Comparison of ENCODE assay signal across 1 cellular context in the genomic region with DNA sequence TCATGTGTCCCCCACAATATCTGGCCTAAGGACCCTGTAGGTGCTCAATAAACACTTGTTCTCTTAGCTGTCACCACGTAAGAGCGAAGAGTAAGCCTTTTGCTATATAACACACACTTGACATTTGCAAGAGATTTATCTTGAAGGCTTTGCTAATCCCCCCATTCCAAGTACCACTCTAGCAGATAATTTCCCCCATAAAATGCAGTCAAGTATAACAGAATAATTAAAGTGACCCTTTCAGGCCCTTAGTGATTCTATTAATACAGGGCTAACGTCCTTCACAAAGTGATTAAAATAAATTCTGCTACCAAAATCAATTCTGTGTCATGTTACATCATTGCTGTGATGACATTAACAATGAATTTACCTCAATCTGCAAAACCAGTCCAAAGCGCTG.
TF ChIP-seq lines count a peak whose summit lies in the region.

No MANE protein-coding gene starts in this region.

TF ChIP-seq in HEK293, 187 proteins besides CTCF, POLR2A, EP300 and RAD21 (continued from another document and continues in another):
- TF ChIP-seq, protein P1, sequence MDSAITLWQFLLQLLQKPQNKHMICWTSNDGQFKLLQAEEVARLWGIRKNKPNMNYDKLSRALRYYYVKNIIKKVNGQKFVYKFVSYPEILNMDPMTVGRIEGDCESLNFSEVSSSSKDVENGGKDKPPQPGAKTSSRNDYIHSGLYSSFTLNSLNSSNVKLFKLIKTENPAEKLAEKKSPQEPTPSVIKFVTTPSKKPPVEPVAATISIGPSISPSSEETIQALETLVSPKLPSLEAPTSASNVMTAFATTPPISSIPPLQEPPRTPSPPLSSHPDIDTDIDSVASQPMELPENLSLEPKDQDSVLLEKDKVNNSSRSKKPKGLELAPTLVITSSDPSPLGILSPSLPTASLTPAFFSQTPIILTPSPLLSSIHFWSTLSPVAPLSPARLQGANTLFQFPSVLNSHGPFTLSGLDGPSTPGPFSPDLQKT (IDR thresholded peaks at IDR 0.05; ENCODE audit: borderline replicate concordance, low read depth, low read length), result no peak
- TF ChIP-seq KLF9 (tag by site-specific recombination; IDR thresholded peaks at IDR 0.05; ENCODE audit: low read depth), result no peak
- TF ChIP-seq ZNF10 (tag by site-specific recombination; IDR thresholded peaks at IDR 0.05), result no peak
- no peak for TF ChIP-seq ZSCAN30 (tag by site-specific recombination; IDR thresholded peaks at IDR 0.05)
- no peak for TF ChIP-seq ZBTB21 (tag by site-specific recombination; IDR thresholded peaks at IDR 0.05)
- no peak for TF ChIP-seq OVOL3 (tag by site-specific recombination; IDR thresholded peaks at IDR 0.05)
- TF ChIP-seq FEZF1 (tag by site-specific recombination; IDR thresholded peaks at IDR 0.05), result peak; percentile 91
- no peak for TF ChIP-seq ZXDB (tag by site-specific recombination; IDR thresholded peaks at IDR 0.05)
- 0 out of 2 replicates have a peak, but pooled peaks have one; percentile 30 for TF ChIP-seq ZBTB17 (tag by site-specific recombination; IDR thresholded peaks at IDR 0.05)
- TF ChIP-seq ZNF248 (tag by site-specific recombination; IDR thresholded peaks at IDR 0.05), result no peak
- TF ChIP-seq ZNF174 (tag by site-specific recombination; IDR thresholded peaks at IDR 0.05), result no peak
- TF ChIP-seq ZNF544 (tag by site-specific recombination; IDR thresholded peaks at IDR 0.05), result no peak
- TF ChIP-seq ZNF221 (tag by site-specific recombination; IDR thresholded peaks at IDR 0.05; ENCODE audit: borderline replicate concordance), result no peak
- TF ChIP-seq ZBTB6 (tag by site-specific recombination; IDR thresholded peaks at IDR 0.05), result no peak
- no peak for TF ChIP-seq ZNF560 (tag by site-specific recombination; IDR thresholded peaks at IDR 0.05; ENCODE audit: borderline replicate concordance)
- TF ChIP-seq MZF1 (tag by site-specific recombination; IDR thresholded peaks at IDR 0.05; ENCODE audit: borderline replicate concordance), result no peak
- no peak for TF ChIP-seq ZNF514 (tag by site-specific recombination; IDR thresholded peaks at IDR 0.05)
- 0 out of 2 replicates have a peak, but pooled peaks have one; percentile 19 for TF ChIP-seq PRDM4 (tag by site-specific recombination; IDR thresholded peaks at IDR 0.05)
- TF ChIP-seq ZNF555 (tag by site-specific recombination; conservative IDR thresholded peaks at IDR 0.05), result no peak
- TF ChIP-seq ZEB2 (tag by site-specific recombination; IDR thresholded peaks at IDR 0.05), result no peak
- no peak for TF ChIP-seq ZNF626 (tag by site-specific recombination; IDR thresholded peaks at IDR 0.05)
- no peak for TF ChIP-seq ZNF621 (tag by site-specific recombination; IDR thresholded peaks at IDR 0.05)
- TF ChIP-seq SP3 (tag by site-specific recombination; IDR thresholded peaks at IDR 0.05), result no peak
- TF ChIP-seq ATF2 (tag by site-specific recombination; IDR thresholded peaks at IDR 0.05; ENCODE audit: low read depth), result no peak
- peak; percentile 93 for TF ChIP-seq OSR2 (tag by site-specific recombination; IDR thresholded peaks at IDR 0.05)
- TF ChIP-seq ZBTB7A (tag by site-specific recombination; IDR thresholded peaks at IDR 0.05; ENCODE audit: low read depth), result no peak
- TF ChIP-seq ZFHX2 (tag by site-specific recombination; conservative IDR thresholded peaks at IDR 0.05), result no peak
- no peak for TF ChIP-seq ZNF23 (tag by site-specific recombination; IDR thresholded peaks at IDR 0.05; ENCODE audit: borderline replicate concordance)
- TF ChIP-seq, protein P2, sequence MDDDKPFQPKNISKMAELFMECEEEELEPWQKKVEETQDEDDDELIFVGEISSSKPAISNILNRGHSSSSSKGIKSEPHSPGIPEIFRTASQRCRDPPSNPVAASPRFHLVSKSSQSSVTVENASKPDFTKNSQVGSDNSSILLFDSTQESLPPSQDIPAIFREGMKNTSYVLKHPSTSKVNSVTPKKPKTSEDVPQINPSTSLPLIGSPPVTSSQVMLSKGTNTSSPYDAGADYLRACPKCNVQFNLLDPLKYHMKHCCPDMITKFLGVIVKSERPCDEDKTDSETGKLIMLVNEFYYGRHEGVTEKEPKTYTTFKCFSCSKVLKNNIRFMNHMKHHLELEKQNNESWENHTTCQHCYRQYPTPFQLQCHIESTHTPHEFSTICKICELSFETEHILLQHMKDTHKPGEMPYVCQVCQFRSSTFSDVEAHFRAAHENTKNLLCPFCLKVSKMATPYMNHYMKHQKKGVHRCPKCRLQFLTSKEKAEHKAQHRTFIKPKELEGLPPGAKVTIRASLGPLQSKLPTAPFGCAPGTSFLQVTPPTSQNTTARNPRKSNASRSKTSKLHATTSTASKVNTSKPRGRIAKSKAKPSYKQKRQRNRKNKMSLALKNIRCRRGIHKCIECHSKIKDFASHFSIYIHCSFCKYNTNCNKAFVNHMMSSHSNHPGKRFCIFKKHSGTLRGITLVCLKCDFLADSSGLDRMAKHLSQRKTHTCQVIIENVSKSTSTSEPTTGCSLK (tag by site-specific recombination; IDR thresholded peaks at IDR 0.05), result no peak
- no peak for TF ChIP-seq ZNF184 (tag by site-specific recombination; IDR thresholded peaks at IDR 0.05)
- TF ChIP-seq, protein P3, sequence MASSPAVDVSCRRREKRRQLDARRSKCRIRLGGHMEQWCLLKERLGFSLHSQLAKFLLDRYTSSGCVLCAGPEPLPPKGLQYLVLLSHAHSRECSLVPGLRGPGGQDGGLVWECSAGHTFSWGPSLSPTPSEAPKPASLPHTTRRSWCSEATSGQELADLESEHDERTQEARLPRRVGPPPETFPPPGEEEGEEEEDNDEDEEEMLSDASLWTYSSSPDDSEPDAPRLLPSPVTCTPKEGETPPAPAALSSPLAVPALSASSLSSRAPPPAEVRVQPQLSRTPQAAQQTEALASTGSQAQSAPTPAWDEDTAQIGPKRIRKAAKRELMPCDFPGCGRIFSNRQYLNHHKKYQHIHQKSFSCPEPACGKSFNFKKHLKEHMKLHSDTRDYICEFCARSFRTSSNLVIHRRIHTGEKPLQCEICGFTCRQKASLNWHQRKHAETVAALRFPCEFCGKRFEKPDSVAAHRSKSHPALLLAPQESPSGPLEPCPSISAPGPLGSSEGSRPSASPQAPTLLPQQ (tag by site-specific recombination; IDR thresholded peaks at IDR 0.05), result no peak
- TF ChIP-seq ZNF214 (tag by site-specific recombination; IDR thresholded peaks at IDR 0.05; ENCODE audit: borderline replicate concordance), result no peak
- no peak for TF ChIP-seq ZNF341 (tag by site-specific recombination; IDR thresholded peaks at IDR 0.05; ENCODE audit: low read depth)
- TF ChIP-seq ZNF48 (tag by site-specific recombination; IDR thresholded peaks at IDR 0.05), result no peak
- TF ChIP-seq KLF16 (tag by site-specific recombination; IDR thresholded peaks at IDR 0.05), result peak; percentile 67; the same call in 1 of the 2 replicates
- no peak for TF ChIP-seq ZNF391 (tag by site-specific recombination; IDR thresholded peaks at IDR 0.05; ENCODE audit: borderline replicate concordance, low read depth)
- 0 out of 2 replicates have a peak, but pooled peaks have one; percentile 17 for TF ChIP-seq ZSCAN16 (tag by site-specific recombination; IDR thresholded peaks at IDR 0.05)
- TF ChIP-seq, protein P4, sequence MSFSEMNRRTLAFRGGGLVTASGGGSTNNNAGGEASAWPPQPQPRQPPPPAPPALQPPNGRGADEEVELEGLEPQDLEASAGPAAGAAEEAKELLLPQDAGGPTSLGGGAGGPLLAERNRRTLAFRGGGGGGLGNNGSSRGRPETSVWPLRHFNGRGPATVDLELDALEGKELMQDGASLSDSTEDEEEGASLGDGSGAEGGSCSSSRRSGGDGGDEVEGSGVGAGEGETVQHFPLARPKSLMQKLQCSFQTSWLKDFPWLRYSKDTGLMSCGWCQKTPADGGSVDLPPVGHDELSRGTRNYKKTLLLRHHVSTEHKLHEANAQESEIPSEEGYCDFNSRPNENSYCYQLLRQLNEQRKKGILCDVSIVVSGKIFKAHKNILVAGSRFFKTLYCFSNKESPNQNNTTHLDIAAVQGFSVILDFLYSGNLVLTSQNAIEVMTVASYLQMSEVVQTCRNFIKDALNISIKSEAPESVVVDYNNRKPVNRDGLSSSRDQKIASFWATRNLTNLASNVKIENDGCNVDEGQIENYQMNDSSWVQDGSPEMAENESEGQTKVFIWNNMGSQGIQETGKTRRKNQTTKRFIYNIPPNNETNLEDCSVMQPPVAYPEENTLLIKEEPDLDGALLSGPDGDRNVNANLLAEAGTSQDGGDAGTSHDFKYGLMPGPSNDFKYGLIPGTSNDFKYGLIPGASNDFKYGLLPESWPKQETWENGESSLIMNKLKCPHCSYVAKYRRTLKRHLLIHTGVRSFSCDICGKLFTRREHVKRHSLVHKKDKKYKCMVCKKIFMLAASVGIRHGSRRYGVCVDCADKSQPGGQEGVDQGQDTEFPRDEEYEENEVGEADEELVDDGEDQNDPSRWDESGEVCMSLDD (tag by site-specific recombination; IDR thresholded peaks at IDR 0.05), result no peak
- TF ChIP-seq, protein P5, sequence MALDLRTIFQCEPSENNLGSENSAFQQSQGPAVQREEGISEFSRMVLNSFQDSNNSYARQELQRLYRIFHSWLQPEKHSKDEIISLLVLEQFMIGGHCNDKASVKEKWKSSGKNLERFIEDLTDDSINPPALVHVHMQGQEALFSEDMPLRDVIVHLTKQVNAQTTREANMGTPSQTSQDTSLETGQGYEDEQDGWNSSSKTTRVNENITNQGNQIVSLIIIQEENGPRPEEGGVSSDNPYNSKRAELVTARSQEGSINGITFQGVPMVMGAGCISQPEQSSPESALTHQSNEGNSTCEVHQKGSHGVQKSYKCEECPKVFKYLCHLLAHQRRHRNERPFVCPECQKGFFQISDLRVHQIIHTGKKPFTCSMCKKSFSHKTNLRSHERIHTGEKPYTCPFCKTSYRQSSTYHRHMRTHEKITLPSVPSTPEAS (tag by site-specific recombination; IDR thresholded peaks at IDR 0.05), result no peak
- TF ChIP-seq ZFP37 (tag by site-specific recombination; IDR thresholded peaks at IDR 0.05), result no peak
- TF ChIP-seq YY1 (tag by site-specific recombination; IDR thresholded peaks at IDR 0.05), result no peak
- TF ChIP-seq ZNF600 (tag by site-specific recombination; IDR thresholded peaks at IDR 0.05), result no peak
- TF ChIP-seq ZNF169 (tag by site-specific recombination; IDR thresholded peaks at IDR 0.05), result no peak
- peak; percentile 79 for TF ChIP-seq TCF7L2 (IDR thresholded peaks at IDR 0.05; ENCODE audit: borderline replicate concordance, low read depth, low read length)
- TF ChIP-seq ZNF501 (tag by site-specific recombination; IDR thresholded peaks at IDR 0.05), result no peak
- no peak for TF ChIP-seq ZNF302 (tag by site-specific recombination; IDR thresholded peaks at IDR 0.05; ENCODE audit: low read depth)
- TF ChIP-seq, protein P6, sequence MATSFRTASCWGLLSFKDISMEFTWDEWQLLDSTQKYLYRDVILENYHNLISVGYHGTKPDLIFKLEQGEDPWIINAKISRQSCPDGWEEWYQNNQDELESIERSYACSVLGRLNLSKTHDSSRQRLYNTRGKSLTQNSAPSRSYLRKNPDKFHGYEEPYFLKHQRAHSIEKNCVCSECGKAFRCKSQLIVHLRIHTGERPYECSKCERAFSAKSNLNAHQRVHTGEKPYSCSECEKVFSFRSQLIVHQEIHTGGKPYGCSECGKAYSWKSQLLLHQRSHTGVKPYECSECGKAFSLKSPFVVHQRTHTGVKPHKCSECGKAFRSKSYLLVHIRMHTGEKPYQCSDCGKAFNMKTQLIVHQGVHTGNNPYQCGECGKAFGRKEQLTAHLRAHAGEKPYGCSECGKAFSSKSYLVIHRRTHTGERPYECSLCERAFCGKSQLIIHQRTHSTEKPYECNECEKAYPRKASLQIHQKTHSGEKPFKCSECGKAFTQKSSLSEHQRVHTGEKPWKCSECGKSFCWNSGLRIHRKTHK (tag by site-specific recombination; IDR thresholded peaks at IDR 0.05), result no peak
- TF ChIP-seq KLF8 (tag by site-specific recombination; IDR thresholded peaks at IDR 0.05), result no peak
- no peak for TF ChIP-seq ZNF426 (tag by site-specific recombination; IDR thresholded peaks at IDR 0.05)
- TF ChIP-seq, protein P7, sequence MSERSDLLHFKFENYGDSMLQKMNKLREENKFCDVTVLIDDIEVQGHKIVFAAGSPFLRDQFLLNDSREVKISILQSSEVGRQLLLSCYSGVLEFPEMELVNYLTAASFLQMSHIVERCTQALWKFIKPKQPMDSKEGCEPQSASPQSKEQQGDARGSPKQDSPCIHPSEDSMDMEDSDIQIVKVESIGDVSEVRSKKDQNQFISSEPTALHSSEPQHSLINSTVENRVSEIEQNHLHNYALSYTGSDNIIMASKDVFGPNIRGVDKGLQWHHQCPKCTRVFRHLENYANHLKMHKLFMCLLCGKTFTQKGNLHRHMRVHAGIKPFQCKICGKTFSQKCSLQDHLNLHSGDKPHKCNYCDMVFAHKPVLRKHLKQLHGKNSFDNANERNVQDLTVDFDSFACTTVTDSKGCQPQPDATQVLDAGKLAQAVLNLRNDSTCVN (tag by site-specific recombination; optimal IDR thresholded peaks at IDR 0.05), result no peak
- TF ChIP-seq ZNF114 (tag by site-specific recombination; IDR thresholded peaks at IDR 0.05), result no peak
